6 cellular contexts compared by ENCODE assay signal in genomic region chr12:124809391-124809790, GRCh38.
"Had no signal": no experiment of that assay in that cellular context is flagged by ENCODE, and none has a peak within 500 bp of the region (broad histone marks: within the 10 kb centered on the region; RNA-seq: fewer than 3 reads in every experiment).

No MANE protein-coding gene starts in this region.

- DNase-seq: H9 had no signal

- H3K27ac Mint-ChIP-seq: GM23338, H9, IgD-negative memory B cell had no signal

- H3K4me1 Mint-ChIP-seq: IgD-negative memory B cell had no signal

- H3K4me2 ChIP-seq: GM23338 had no signal

- H3K4me3 ChIP-seq: GM23338 had no signal

- H3K4me3 Mint-ChIP-seq: GM23338, H9, IgD-negative memory B cell had no signal

- H3K9me3 Mint-ChIP-seq: GM23338, H9 had no signal

- H2AFZ ChIP-seq: GM23338 had no signal

- FAIRE-seq: H1, H54, HTR-8/SVneo had no signal

- ATAC-seq: GM23338 had no signal

- H3K27me3 Mint-ChIP-seq: IgD-negative memory B cell had no signal
